ENCODE assay signal across 11 cellular contexts in the genomic region with DNA sequence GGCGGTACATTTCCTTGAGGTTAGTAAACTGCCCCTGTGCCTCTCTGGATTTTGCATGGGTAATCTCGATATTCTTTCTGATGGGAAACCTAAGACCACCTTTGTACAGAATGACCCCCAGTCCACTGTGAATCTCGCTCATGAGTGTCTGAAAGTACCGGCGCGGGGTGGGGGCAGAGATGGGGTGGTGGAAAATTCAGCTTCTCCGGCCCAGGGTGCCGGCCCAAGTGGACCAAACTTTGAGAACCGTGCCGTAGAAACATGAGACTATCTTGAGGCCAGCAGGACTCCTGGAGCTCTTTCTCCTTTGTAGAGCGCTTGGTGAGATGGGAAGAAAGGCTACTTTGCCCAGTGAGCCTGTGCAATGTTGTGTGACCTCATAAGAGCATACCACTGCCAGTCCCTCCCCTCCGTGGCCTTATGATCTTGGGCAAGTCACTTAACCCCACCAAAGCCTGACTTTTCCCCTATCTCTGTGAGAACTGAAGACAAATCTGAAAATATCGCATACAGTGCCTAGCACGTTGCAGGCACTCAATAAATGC. TPM values are rescaled to one million over a fixed set of nuclear protein-coding genes. Genes with fewer than 3 reads are reported as not detected.
DNase-seq lines count a peak whose midpoint lies in the region; ATAC-seq, FAIRE-seq and TF ChIP-seq lines count a peak whose summit lies in the region.
"Had no signal": no experiment of that assay in that cellular context is flagged by ENCODE, and none has a peak within 500 bp of the region (broad histone marks: within the 10 kb centered on the region; RNA-seq: fewer than 3 reads in every experiment).

No MANE protein-coding gene starts in this region.

- TF ChIP-seq RAD21 in HCT116 (IDR thresholded peaks at IDR 0.05; ENCODE audit: low read depth) = no peak

- intact Hi-C loops in HCT116 (cut with micrococcal nuclease) = no loop called here

- no peaks in the 10 kb centered on the region for H3F3A ChIP-seq in smooth muscle cell (ENCODE audit: low read depth)

- TF ChIP-seq CTCF in HCT116 (IDR thresholded peaks at IDR 0.05 in 2 of 3, conservative IDR thresholded peaks at IDR 0.05 in 1 of 3; ENCODE audit: borderline replicate concordance in 1 of 3, insufficient read depth in 1 of 3, low read depth in 2 of 3, low read length in 2 of 3) = no peak
- no peak for TF ChIP-seq CTCF in coronary artery (IDR thresholded peaks at IDR 0.05)
- no peak for TF ChIP-seq CTCF in keratinocyte (optimal IDR thresholded peaks at IDR 0.05 in 1 of 3, IDR thresholded peaks at IDR 0.05 in 1 of 3, conservative IDR thresholded peaks at IDR 0.05 in 1 of 3; ENCODE audit: extremely low read depth in 1 of 3, insufficient read depth in 2 of 3, low read length in 3 of 3)
- no peak for TF ChIP-seq CTCF in smooth muscle cell (IDR thresholded peaks at IDR 0.05; ENCODE audit: borderline replicate concordance, insufficient read depth, poor library complexity, severe bottlenecking)

- H4K20me1 ChIP-seq in HCT116 (ENCODE audit: insufficient read depth) (no peaks in the 10 kb centered on the region), keratinocyte (ENCODE audit: control insufficient read depth, extremely low read depth, insufficient read depth, low read length) (no peaks in the 10 kb centered on the region), smooth muscle cell (ENCODE audit: low read depth) (no peaks in the 10 kb centered on the region)

- WGBS in smooth muscle cell (ENCODE audit: low lambda C conversion rate) = 86% methylated on average over 14 of the region's 14 CpGs

- H3K4me3 ChIP-seq in HCT116 (replicated peaks in 1 of 2; ENCODE audit: low read depth in 1 of 2, low read length in 2 of 2) = no peak overlapping the region
- peak overlapping the region; percentile 74 for H3K4me3 ChIP-seq in coronary artery
- peak overlapping the region; percentile 38 to 59 (median 48) for H3K4me3 ChIP-seq in keratinocyte (ENCODE audit: control insufficient read depth in 2 of 3, extremely low read depth in 1 of 3, insufficient read depth in 2 of 3, low read depth in 1 of 3, low read length in 3 of 3)
- peak overlapping the region; percentile 55 for H3K4me3 ChIP-seq in smooth muscle cell

- H3K9me1 ChIP-seq in keratinocyte (ENCODE audit: control insufficient read depth, extremely low read depth, insufficient read depth, low read length) = no peaks in the 10 kb centered on the region

- H3K4me2 ChIP-seq in HCT116 (ENCODE audit: low read length) (peak overlapping the region; percentile 23), keratinocyte (ENCODE audit: control insufficient read depth, extremely low read depth, insufficient read depth, low read depth, low read length) (peak overlapping the region; percentile 79), smooth muscle cell (peak overlapping the region; percentile 88)

- H3K9ac ChIP-seq in HCT116 (ENCODE audit: low read length) = no peak overlapping the region
- peak overlapping the region; percentile 37 for H3K9ac ChIP-seq in keratinocyte (ENCODE audit: control insufficient read depth, extremely low read depth, insufficient read depth, low read length)
- H3K9ac ChIP-seq in smooth muscle cell (ENCODE audit: low read depth) = no peak overlapping the region

- POLR2A ChIA-PET in HCT116 (lab: Charles Lee) = no interaction called here

- BruUV-seq in HCT116 (replicated peaks; lab: Mats Ljungman, UMichigan) = no TSS peak

- no peak for TF ChIP-seq POLR2A in HCT116 (IDR thresholded peaks at IDR 0.05; ENCODE audit: borderline replicate concordance, extremely low read depth, insufficient read depth, insufficient read length)

- ATAC-seq in HCT116 (no peak), GM18907 (IDR thresholded peaks at IDR 0.05; ENCODE audit: unreplicated experiment) (no peak), GM18519 (IDR thresholded peaks at IDR 0.05; ENCODE audit: low FRiP score, unreplicated experiment) (no peak)
- ATAC-seq: activated CD8-positive, alpha-beta memory T cell treated with anti-CD3 and anti-CD28 coated beads, Interleukin-2, amount 10 ng/mL, durations not matched to agents 7 days and 5 days had no signal

- CTCF ChIA-PET in HCT116 (lab: Charles Lee) = no interaction called here

- dilution Hi-C loops in keratinocyte (cut with MboI; ENCODE audit: extremely low pct_ligation_motif_present, low sequenced_read_pairs) = no loop called here

- no peaks in the 10 kb centered on the region; the same call in 1 of the 2 replicates for H3K9me2 ChIP-seq in HCT116 (ENCODE audit: insufficient read depth)

- H3K4me1 ChIP-seq in HCT116 (ENCODE audit: control insufficient read depth in 1 of 2, insufficient read depth in 2 of 2, low read length in 2 of 2) = no peaks in the 10 kb centered on the region
- peaks cover 6% of the 10 kb centered on the region for H3K4me1 ChIP-seq in keratinocyte (ENCODE audit: control insufficient read depth, extremely low read depth, insufficient read depth, low read length)
- H3K4me1 ChIP-seq in smooth muscle cell (ENCODE audit: low read depth) = no peaks in the 10 kb centered on the region

- no peaks in the 10 kb centered on the region for H3K27me3 ChIP-seq in HCT116 (ENCODE audit: insufficient read depth, low read length)
- H3K27me3 ChIP-seq in keratinocyte (ENCODE audit: control insufficient read depth, extremely low read depth, insufficient read depth, low read length) = peaks cover 9% of the 10 kb centered on the region
- peaks cover 25% of the 10 kb centered on the region for H3K27me3 ChIP-seq in smooth muscle cell (ENCODE audit: low read depth)

- DNase-seq in HCT116 (ENCODE audit: low read depth, low spot score) (no peak), coronary artery (ENCODE audit: low spot score) (no peak), keratinocyte (ENCODE audit: low read depth, low spot score) (no peak), smooth muscle cell (lab: John Stamatoyannopoulos, UW; ENCODE audit: unreplicated experiment) (no peak), epidermal melanocyte (ENCODE audit: insufficient read length, low spot score) (no peak), HK-2 (ENCODE audit: unreplicated experiment) (no peak)
- DNase-seq: activated CD8-positive, alpha-beta memory T cell treated with anti-CD3 and anti-CD28 coated beads, Interleukin-2, amount 10 ng/mL, durations not matched to agents 7 days and 5 days; NCI-H1436; SHP77 had no signal

- RAD21 ChIA-PET in HCT116 (lab: Charles Lee; ENCODE audit: low non-redundant PET in 1 of 2, low total read pairs in 2 of 2, uncharacterized antibody in 2 of 2, unreplicated experiment in 2 of 2) = no interaction called here

- H3K27ac ChIP-seq in HCT116 (ENCODE audit: low read depth, low read length) (no peak overlapping the region), coronary artery (peak overlapping the region in 1 of 2 donors; percentile 32), keratinocyte (ENCODE audit: control insufficient read depth, insufficient read depth, low read length) (no peak overlapping the region), smooth muscle cell (ENCODE audit: low read depth) (no peak overlapping the region)

- FAIRE-seq in keratinocyte (lab: Jason Lieb, UNC) = no peak

- no peaks in the 10 kb centered on the region for H3K79me2 ChIP-seq in HCT116 (ENCODE audit: insufficient read depth, low read length)
- no peaks in the 10 kb centered on the region for H3K79me2 ChIP-seq in keratinocyte (ENCODE audit: control insufficient read depth, insufficient read depth, low read length)
- H3K79me2 ChIP-seq in smooth muscle cell (ENCODE audit: low read depth) = no peaks in the 10 kb centered on the region

- H3K36me3 ChIP-seq in HCT116 (ENCODE audit: control insufficient read depth in 1 of 2, insufficient read depth in 2 of 2, low read length in 2 of 2) = no peaks in the 10 kb centered on the region
- H3K36me3 ChIP-seq in keratinocyte (ENCODE audit: control insufficient read depth in 2 of 2, extremely low read depth in 1 of 2, insufficient read depth in 2 of 2, low read length in 2 of 2) = no peaks in the 10 kb centered on the region
- no peaks in the 10 kb centered on the region for H3K36me3 ChIP-seq in smooth muscle cell (ENCODE audit: low read depth)

- H3K9me3 ChIP-seq in HCT116 (ENCODE audit: control insufficient read depth in 1 of 2, insufficient read depth in 1 of 2, low read depth in 1 of 2, low read length in 2 of 2) (no peaks in the 10 kb centered on the region), keratinocyte (ENCODE audit: control insufficient read depth, low read depth, low read length) (peaks cover 3% of the 10 kb centered on the region), smooth muscle cell (replicated peaks; ENCODE audit: low read depth) (peaks cover 8% of the 10 kb centered on the region)

- H2AFZ ChIP-seq in HCT116 (ENCODE audit: low read depth, low read length, poor library complexity, severe bottlenecking) = no peak overlapping the region
- peak overlapping the region; percentile 80 for H2AFZ ChIP-seq in keratinocyte (ENCODE audit: control insufficient read depth, low read length)
- H2AFZ ChIP-seq in smooth muscle cell (ENCODE audit: low read depth) = peak overlapping the region; percentile 88

TF ChIP-seq in HCT116, 20 proteins besides CTCF, POLR2A, EP300 and RAD21 (continues in another document):
- TF ChIP-seq, protein P1, sequence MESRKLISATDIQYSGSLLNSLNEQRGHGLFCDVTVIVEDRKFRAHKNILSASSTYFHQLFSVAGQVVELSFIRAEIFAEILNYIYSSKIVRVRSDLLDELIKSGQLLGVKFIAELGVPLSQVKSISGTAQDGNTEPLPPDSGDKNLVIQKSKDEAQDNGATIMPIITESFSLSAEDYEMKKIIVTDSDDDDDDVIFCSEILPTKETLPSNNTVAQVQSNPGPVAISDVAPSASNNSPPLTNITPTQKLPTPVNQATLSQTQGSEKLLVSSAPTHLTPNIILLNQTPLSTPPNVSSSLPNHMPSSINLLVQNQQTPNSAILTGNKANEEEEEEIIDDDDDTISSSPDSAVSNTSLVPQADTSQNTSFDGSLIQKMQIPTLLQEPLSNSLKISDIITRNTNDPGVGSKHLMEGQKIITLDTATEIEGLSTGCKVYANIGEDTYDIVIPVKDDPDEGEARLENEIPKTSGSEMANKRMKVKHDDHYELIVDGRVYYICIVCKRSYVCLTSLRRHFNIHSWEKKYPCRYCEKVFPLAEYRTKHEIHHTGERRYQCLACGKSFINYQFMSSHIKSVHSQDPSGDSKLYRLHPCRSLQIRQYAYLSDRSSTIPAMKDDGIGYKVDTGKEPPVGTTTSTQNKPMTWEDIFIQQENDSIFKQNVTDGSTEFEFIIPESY (IDR thresholded peaks at IDR 0.05; ENCODE audit: extremely low read depth, insufficient replicate concordance, low read length) = no peak

RNA-seq across cellular contexts. Expression of a gene that starts 40.3 kb away (rescaled TPM):
- 4.9 TPM for total RNA-seq in HCT116 (2021; ENCODE audit: unreplicated experiment)
- polyA plus RNA-seq in HCT116 (2012) = 0.45 and 1.0 TPM in 2 replicates
- polyA plus RNA-seq in keratinocyte = 0.21 to 0.57 TPM (median 0.44 TPM) in 3 replicates
- polyA plus RNA-seq in keratinocyte (2011; ENCODE audit: low read depth) = not detected
- polyA plus RNA-seq in keratinocyte (2011; cell fraction: cytosol; rRNA removed) = 0.18 and 0.34 TPM in 2 replicates
- 0.12 and 0.41 TPM in 2 replicates for polyA plus RNA-seq in keratinocyte (2011; cell fraction: nucleus; rRNA removed)
- 0.20 and 0.40 TPM in 2 replicates for polyA plus RNA-seq in keratinocyte (2012; ENCODE audit: low replicate concordance)
- 0.63 to 1.3 TPM (median 1.2 TPM) in 3 replicates for polyA minus RNA-seq in keratinocyte
- polyA minus RNA-seq in keratinocyte (2011; cell fraction: cytosol; rRNA and poly(A)+ RNA removed) = not detected
- polyA minus RNA-seq in keratinocyte (2011; cell fraction: nucleus; rRNA and poly(A)+ RNA removed) = 0.95 TPM in 1 of 2 replicates, not detected in the other
- 0.58 and 5.0 TPM in 2 replicates for total RNA-seq in smooth muscle cell
- 0.92 and 3.0 TPM in 2 replicates for polyA plus RNA-seq in smooth muscle cell
- total RNA-seq: activated CD8-positive, alpha-beta memory T cell treated with anti-CD3 and anti-CD28 coated beads, Interleukin-2, amount 10 ng/mL, durations not matched to agents 7 days and 5 days had no signal

Comparison
In these comparisons a context has a peak if more than half of its experiments do, and no peak if none do; other contexts are left out.
1. H3K4me2 ChIP-seq: peak in every context shown above with its lines; median percentile 88 in smooth muscle cell; 79 in keratinocyte; 23 in HCT116.
2. H3K4me3 ChIP-seq: peak in coronary artery (single experiment), keratinocyte (3 of 3) and smooth muscle cell (single experiment); none in HCT116 (0 of 2).